Comparison of ENCODE assay signal across 33 cellular contexts in genomic region chr5:180304016-180304292, GRCh38. TPM values are rescaled to one million over a fixed set of nuclear protein-coding genes. Genes with fewer than 3 reads are reported as not detected.
"Had no signal": no experiment of that assay in that cellular context is flagged by ENCODE, and none has a peak within 500 bp of the region (broad histone marks: within the 10 kb centered on the region; RNA-seq: fewer than 3 reads in every experiment).

No MANE protein-coding gene starts in this region.

- H3K4me1 ChIP-seq: ascending aorta had no signal

- ATAC-seq: activated CD4-positive, alpha-beta T cell treated with anti-CD3 and anti-CD28 coated beads for 36 hours; activated CD4-positive, CD25-positive, alpha-beta regulatory T cell treated with anti-CD3 and anti-CD28 coated beads, Interleukin-2, amount 50 U/mL, for 24 hours; activated CD8-positive, alpha-beta memory T cell treated with anti-CD3 and anti-CD28 coated beads, Interleukin-2, amount 10 ng/mL, durations not matched to agents 7 days and 5 days; activated CD8-positive, alpha-beta T cell treated with anti-CD3 and anti-CD28 coated beads, Interleukin-2, amount 10 ng/mL, durations not matched to agents 7 days and 5 days; activated naive CD8-positive, alpha-beta T cell treated with anti-CD3 and anti-CD28 coated beads, Interleukin-2, amount 50 U/mL, for 24 hours; WTC11 had no signal

- FAIRE-seq: bronchial epithelial cell, TTC549 had no signal

- DNase-seq: activated CD4-positive, alpha-beta memory T cell treated with anti-CD3 and anti-CD28 coated beads, Interleukin-2, amount 10 ng/mL, durations not matched to agents 7 days and 5 days; activated CD4-positive, alpha-beta T cell treated with anti-CD3 and anti-CD28 coated beads for 1 hour; activated CD4-positive, alpha-beta T cell treated with anti-CD3 and anti-CD28 coated beads for 36 hours; activated CD4-positive, alpha-beta T cell treated with anti-CD3 and anti-CD28 coated beads for 48 hours; activated CD4-positive, alpha-beta T cell treated with anti-CD3 and anti-CD28 coated beads, Interleukin-2, amount 10 ng/mL, durations not matched to agents 7 days and 5 days; activated CD4-positive, alpha-beta T cell treated with anti-CD3 and anti-CD28 coated beads, Interleukin-2, amount 50 U/mL, for 48 hours; activated CD4-positive, CD25-positive, alpha-beta regulatory T cell; activated CD8-positive, alpha-beta memory T cell treated with anti-CD3 and anti-CD28 coated beads for 24 hours; activated CD8-positive, alpha-beta memory T cell treated with anti-CD3 and anti-CD28 coated beads, Interleukin-2, amount 10 ng/mL, durations not matched to agents 7 days and 5 days; activated CD8-positive, alpha-beta memory T cell treated with anti-CD3 and anti-CD28 coated beads, Interleukin-2, amount 50 U/mL, for 48 hours; activated CD8-positive, alpha-beta T cell treated with anti-CD3 and anti-CD28 coated beads, Interleukin-2, amount 10 ng/mL, durations not matched to agents 7 days and 5 days; activated effector memory CD4-positive, alpha-beta T cell treated with Interleukin-2 at 50 U/mL for 16 hours; activated gamma-delta T cell; activated naive CD4-positive, alpha-beta T cell treated with anti-CD3 and anti-CD28 coated beads, Interleukin-2, amount 10 ng/mL, durations not matched to agents 7 days and 5 days; activated naive CD4-positive, alpha-beta T cell treated with Interleukin-2 at 50 U/mL for 16 hours; activated naive CD8-positive, alpha-beta T cell treated with anti-CD3 and anti-CD28 coated beads, Interleukin-2, amount 10 ng/mL, durations not matched to agents 7 days and 5 days; activated naive CD8-positive, alpha-beta T cell treated with anti-CD3 and anti-CD28 coated beads, Interleukin-2, amount 50 U/mL, for 24 hours; activated T-cell treated with anti-CD3 and anti-CD28 coated beads, Interleukin-2, amount 50 U/mL, for 24 hours; activated T-cell treated with anti-CD3 and anti-CD28 coated beads, Interleukin-2, amount 50 U/mL, for 48 hours; amygdala; anterior cingulate cortex; central memory CD4-positive, alpha-beta T cell; T-helper 1 cell; T-helper 2 cell; T-helper 9 cell; WERI-Rb-1 had no signal

- H3K4me3 ChIP-seq: ascending aorta, cardiac muscle cell had no signal

- H3K9me3 ChIP-seq: ascending aorta had no signal

- H3K27me3 ChIP-seq: ascending aorta, cardiac muscle cell had no signal

- H3K27ac ChIP-seq: ascending aorta, cardiac muscle cell, WERI-Rb-1 had no signal

- H3K36me3 ChIP-seq: WERI-Rb-1 had no signal

RNA-seq across cellular contexts. Expression of gene GFPT2, which starts 49.2 kb away (rescaled TPM):
- total RNA-seq: activated CD4-positive, alpha-beta memory T cell treated with anti-CD3 and anti-CD28 coated beads, Interleukin-2, amount 10 ng/mL, durations not matched to agents 7 days and 5 days; activated T-helper 2 cell treated with anti-CD3 and anti-CD28 coated beads, Interferon-gamma antibody, Interleukin-2, Interleukin-4, amounts not matched to agents 10 μg/mL and 5 μg/mL and 100 μg/mL, durations not matched to agents 14 hours and 24 hours and 36 hours had no signal
